ENCODE assay signal across 9 cellular contexts in genomic region chr19:17687857-17688784, GRCh38. TPM values are rescaled to one million over a fixed set of nuclear protein-coding genes. Genes with fewer than 3 reads are reported as not detected.
DNase-seq lines count a peak whose midpoint lies in the region; ATAC-seq, FAIRE-seq and TF ChIP-seq lines count a peak whose summit lies in the region.
"Had no signal": no experiment of that assay in that cellular context is flagged by ENCODE, and none has a peak within 500 bp of the region (broad histone marks: within the 10 kb centered on the region; RNA-seq: fewer than 3 reads in every experiment).

Gene UNC13A (minus strand): TSS chr19:17688354. CDS start chr19:17688199, 155 bp downstream.

- no peaks in the 10 kb centered on the region for H3K9me3 ChIP-seq in colonic mucosa
- no peaks in the 10 kb centered on the region for H3K9me3 ChIP-seq in mesodermal cell (ENCODE audit: control insufficient read depth, low read length)
- no peaks in the 10 kb centered on the region for H3K9me3 ChIP-seq in thoracic aorta
- H3K9me3 ChIP-seq: neutrophil had no signal

- TF ChIP-seq CTCF in D721Med (IDR thresholded peaks at IDR 0.05; ENCODE audit: insufficient read depth, missing control alignments): no peak
- no peak for TF ChIP-seq CTCF in colonic mucosa (IDR thresholded peaks at IDR 0.05)
- TF ChIP-seq CTCF in thoracic aorta (IDR thresholded peaks at IDR 0.05): no peak

- H3K36me3 Mint-ChIP-seq in activated CD4-positive, alpha-beta T cell treated with anti-CD3 and anti-CD28 coated beads, Interleukin-2, amount 10 ng/mL, durations not matched to agents 7 days and 5 days (ENCODE audit: low read depth): peaks cover 2% of the 10 kb centered on the region

- no peaks in the 10 kb centered on the region for H3K9me3 Mint-ChIP-seq in activated CD4-positive, alpha-beta T cell treated with anti-CD3 and anti-CD28 coated beads, Interleukin-2, amount 10 ng/mL, durations not matched to agents 7 days and 5 days

- WGBS in mesodermal cell (ENCODE audit: insufficient coverage in 2 of 2), 2 experiments: 1 to 2% methylated on average over 43 to 67 of the region's 77 CpGs

- H3K27me3 ChIP-seq in colonic mucosa (peaks cover 32% of the 10 kb centered on the region), thoracic aorta (replicated peaks; ENCODE audit: insufficient read depth) (peaks cover 7% of the 10 kb centered on the region)

- no peak for FAIRE-seq in D721Med (lab: Jason Lieb, UNC)

- DNase-seq in D721Med (ENCODE audit: insufficient read length, low spot score) (peak; percentile 82), MV-4-11 (lab: John Stamatoyannopoulos, UW) (peak; percentile 30), colonic mucosa (peak; percentile 26), thoracic aorta (ENCODE audit: low spot score) (no peak)
- peak; percentile 54 for DNase-seq in activated CD4-positive, alpha-beta T cell treated with anti-CD3 and anti-CD28 coated beads, Interleukin-2, amount 10 ng/mL, durations not matched to agents 7 days and 5 days

- H3K27ac ChIP-seq in colonic mucosa (no peak within 1 kb of the TSS), mesodermal cell (ENCODE audit: low read depth, low read length, severe bottlenecking) (no peak within 1 kb of the TSS), thoracic aorta (peak within 1 kb of the TSS in 1 of 2 donors; percentile 30)
- H3K27ac ChIP-seq: neutrophil had no signal

- POLR2A ChIA-PET in activated CD4-positive, alpha-beta T cell treated with anti-CD3 and anti-CD28 coated beads, Interleukin-2, amount 10 ng/mL, durations not matched to agents 7 days and 5 days (lab: Charles Lee): no interaction called here

- H3K27me3 Mint-ChIP-seq in activated CD4-positive, alpha-beta T cell treated with anti-CD3 and anti-CD28 coated beads, Interleukin-2, amount 10 ng/mL, durations not matched to agents 7 days and 5 days: peaks cover 63% of the 10 kb centered on the region

- H3K4me1 Mint-ChIP-seq in activated CD4-positive, alpha-beta T cell treated with anti-CD3 and anti-CD28 coated beads, Interleukin-2, amount 10 ng/mL, durations not matched to agents 7 days and 5 days: peaks cover 7% of the 10 kb centered on the region

- no peak within 1 kb of the TSS for H3K27ac Mint-ChIP-seq in activated CD4-positive, alpha-beta T cell treated with anti-CD3 and anti-CD28 coated beads, Interleukin-2, amount 10 ng/mL, durations not matched to agents 7 days and 5 days

- H3K4me1 ChIP-seq in colonic mucosa: no peaks in the 10 kb centered on the region
- H3K4me1 ChIP-seq in mesodermal cell (ENCODE audit: control insufficient read depth, insufficient read depth, low read length, poor library complexity, severe bottlenecking): peaks cover 13% of the 10 kb centered on the region
- H3K4me1 ChIP-seq in thoracic aorta (ENCODE audit: control insufficient read depth in 1 of 2, low read depth in 2 of 2): peaks cover 11 to 16% of the 10 kb centered on the region in 2 donors

- no peak within 1 kb of the TSS for H3K4me3 Mint-ChIP-seq in activated CD4-positive, alpha-beta T cell treated with anti-CD3 and anti-CD28 coated beads, Interleukin-2, amount 10 ng/mL, durations not matched to agents 7 days and 5 days

- ATAC-seq in thoracic aorta (ENCODE audit: insufficient number of reproducible peaks, low FRiP score, low read depth): no peak
- ATAC-seq in GM18907 (IDR thresholded peaks at IDR 0.05; ENCODE audit: unreplicated experiment): no peak
- no peak for ATAC-seq in GM21529 (IDR thresholded peaks at IDR 0.05; ENCODE audit: unreplicated experiment)

- CTCF ChIA-PET in activated CD4-positive, alpha-beta T cell treated with anti-CD3 and anti-CD28 coated beads, Interleukin-2, amount 10 ng/mL, durations not matched to agents 7 days and 5 days (lab: Charles Lee): interaction anchor here (0.6 to 1.5 kb wide), 2 partner anchors 244 to 1637 kb away, joined by 3 to 4 read pairs; partner anchors contain the start of gene CCDC124

- intact Hi-C loops in colonic mucosa (cut with DNase I): no loop called here

- H3K4me3 ChIP-seq in colonic mucosa (no peak within 1 kb of the TSS), mesodermal cell (ENCODE audit: extremely low read depth, insufficient read depth, low read length, poor library complexity, severe bottlenecking) (peak within 1 kb of the TSS; percentile 55), thoracic aorta (peak within 1 kb of the TSS; percentile 63)

- H3K9ac ChIP-seq in colonic mucosa (ENCODE audit: low read depth in 2 of 2, low read length in 2 of 2): no peak within 1 kb of the TSS

- H3K36me3 ChIP-seq in colonic mucosa (no peaks in the 10 kb centered on the region), mesodermal cell (ENCODE audit: control insufficient read depth, insufficient read depth, low read length) (no peaks in the 10 kb centered on the region), thoracic aorta (no peaks in the 10 kb centered on the region)
- H3K36me3 ChIP-seq: neutrophil had no signal

RNA-seq across cellular contexts. Expression of gene UNC13A, which starts in this region (rescaled TPM):
- total RNA-seq in activated CD4-positive, alpha-beta T cell treated with anti-CD3 and anti-CD28 coated beads, Interleukin-2, amount 10 ng/mL, durations not matched to agents 7 days and 5 days: under 1 TPM; 0.02 to 0.04 TPM
- total RNA-seq in colonic mucosa: under 1 TPM; 0.29 to 0.62 TPM
- 3.5 TPM for polyA plus RNA-seq in mesodermal cell (2013, experiment 1 of 2)
- 2.2 TPM for polyA plus RNA-seq in mesodermal cell (2013, experiment 2 of 2)
- total RNA-seq in thoracic aorta: 1 to 10 TPM; 2.1 to 7.7 TPM

Comparison
In these comparisons a context has a peak if more than half of its experiments do, and no peak if none do; other contexts are left out.
1. Peak in DNase-seq in activated CD4-positive, alpha-beta T cell treated with anti-CD3 and anti-CD28 coated beads, Interleukin-2, amount 10 ng/mL, durations not matched to agents 7 days and 5 days; RNA of the gene not detected or under 1 TPM.
2. Peak in DNase-seq in colonic mucosa; RNA of the gene not detected or under 1 TPM.